8 cellular contexts compared by ENCODE assay signal in the genomic region with DNA sequence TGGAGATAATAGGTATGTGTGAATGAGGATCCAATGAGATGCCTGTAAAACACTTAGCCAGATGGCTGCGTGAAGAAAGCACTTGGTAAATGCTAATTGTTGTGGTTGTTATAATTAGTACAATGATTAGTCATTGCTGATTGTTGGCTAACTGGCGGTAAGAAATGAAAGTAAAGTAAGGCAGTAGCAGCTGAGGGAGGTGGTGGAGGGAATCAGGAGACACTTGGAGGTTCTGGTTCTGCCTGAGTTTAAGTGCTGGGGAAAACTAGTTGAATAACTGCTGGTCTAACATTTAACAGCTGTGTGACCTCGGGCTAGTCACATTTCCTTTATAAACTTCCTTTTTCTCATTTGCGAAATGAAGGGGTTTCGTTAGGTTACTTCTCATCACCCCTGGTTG. TPM values are rescaled to one million over a fixed set of nuclear protein-coding genes. Genes with fewer than 3 reads are reported as not detected.
DNase-seq lines count a peak whose midpoint lies in the region; ATAC-seq and TF ChIP-seq lines count a peak whose summit lies in the region.

No MANE protein-coding gene starts in this region.

- no peaks in the 10 kb centered on the region for H3K27me3 Mint-ChIP-seq in activated CD4-positive, alpha-beta memory T cell treated with anti-CD3 and anti-CD28 coated beads, Interleukin-2, amount 10 ng/mL, durations not matched to agents 7 days and 5 days
- peaks cover 2% of the 10 kb centered on the region for H3K27me3 Mint-ChIP-seq in glutamatergic neuron (ENCODE audit: unreplicated experiment)

- ATAC-seq in GM21381 (IDR thresholded peaks at IDR 0.05; ENCODE audit: unreplicated experiment): peak; percentile 84
- peak; percentile 70 for ATAC-seq in HG03521 (IDR thresholded peaks at IDR 0.05; ENCODE audit: unreplicated experiment)

- CTCF ChIA-PET in activated CD4-positive, alpha-beta memory T cell treated with anti-CD3 and anti-CD28 coated beads, Interleukin-2, amount 10 ng/mL, durations not matched to agents 7 days and 5 days (lab: Charles Lee): interaction anchor here (0.9 to 2.0 kb wide), 3 partner anchors 9 to 147 kb away, joined by 3 to 6 read pairs (median 3); no protein-coding TSS in a partner anchor

- H3K4me1 Mint-ChIP-seq in activated CD4-positive, alpha-beta memory T cell treated with anti-CD3 and anti-CD28 coated beads, Interleukin-2, amount 10 ng/mL, durations not matched to agents 7 days and 5 days: peaks cover 47% of the 10 kb centered on the region
- H3K4me1 Mint-ChIP-seq in glutamatergic neuron (ENCODE audit: low read depth, unreplicated experiment): no peaks in the 10 kb centered on the region

- H3K9me3 Mint-ChIP-seq in activated CD4-positive, alpha-beta memory T cell treated with anti-CD3 and anti-CD28 coated beads, Interleukin-2, amount 10 ng/mL, durations not matched to agents 7 days and 5 days: peaks cover 2% of the 10 kb centered on the region
- H3K9me3 Mint-ChIP-seq in glutamatergic neuron (ENCODE audit: unreplicated experiment): no peaks in the 10 kb centered on the region

- no peak overlapping the region for H3K4me3 Mint-ChIP-seq in activated CD4-positive, alpha-beta memory T cell treated with anti-CD3 and anti-CD28 coated beads, Interleukin-2, amount 10 ng/mL, durations not matched to agents 7 days and 5 days
- no peak overlapping the region for H3K4me3 Mint-ChIP-seq in glutamatergic neuron (ENCODE audit: unreplicated experiment)

- TF ChIP-seq CTCF in GM12864 (IDR thresholded peaks at IDR 0.05; ENCODE audit: low read depth, low read length, missing control alignments) (no peak), glutamatergic neuron (IDR thresholded peaks at IDR 0.05; ENCODE audit: partially characterized antibody, unreplicated experiment) (no peak)

- H3K27ac Mint-ChIP-seq in activated CD4-positive, alpha-beta memory T cell treated with anti-CD3 and anti-CD28 coated beads, Interleukin-2, amount 10 ng/mL, durations not matched to agents 7 days and 5 days: no peak overlapping the region
- no peak overlapping the region for H3K27ac Mint-ChIP-seq in glutamatergic neuron (ENCODE audit: unreplicated experiment)

- peaks cover 45% of the 10 kb centered on the region for H3K36me3 Mint-ChIP-seq in activated CD4-positive, alpha-beta memory T cell treated with anti-CD3 and anti-CD28 coated beads, Interleukin-2, amount 10 ng/mL, durations not matched to agents 7 days and 5 days (ENCODE audit: low read depth)
- H3K36me3 Mint-ChIP-seq in glutamatergic neuron (ENCODE audit: unreplicated experiment): no peaks in the 10 kb centered on the region

- no peak overlapping the region for H3K4me3 ChIP-seq in GM12864 (ENCODE audit: low read depth, low read length)

- DNase-seq in GM12864 (ENCODE audit: low read depth): peak; percentile 26
- DNase-seq in dermis blood vessel endothelial cell: peak; percentile 7
- DNase-seq in activated CD4-positive, alpha-beta memory T cell treated with anti-CD3 and anti-CD28 coated beads, Interleukin-2, amount 10 ng/mL, durations not matched to agents 7 days and 5 days: no peak
- DNase-seq in EL: no peak
- DNase-seq in RKO (ENCODE audit: low spot score): no peak
- DNase-seq in glutamatergic neuron: no peak

- POLR2A ChIA-PET in activated CD4-positive, alpha-beta memory T cell treated with anti-CD3 and anti-CD28 coated beads, Interleukin-2, amount 10 ng/mL, durations not matched to agents 7 days and 5 days (lab: Charles Lee): no interaction called here

RNA-seq across cellular contexts. Expression of a gene that starts 30.9 kb away (rescaled TPM):
- total RNA-seq in dermis blood vessel endothelial cell (9.4 and 22.0 TPM in 2 replicates), glutamatergic neuron (ENCODE audit: unreplicated experiment) (0.37 TPM)
- total RNA-seq in activated CD4-positive, alpha-beta memory T cell treated with anti-CD3 and anti-CD28 coated beads, Interleukin-2, amount 10 ng/mL, durations not matched to agents 7 days and 5 days: 100 to 1,000 TPM; 128 TPM

Comparison
In these comparisons a context has a peak if more than half of its experiments do, and no peak if none do; other contexts are left out.
1. DNase-seq: peak in GM12864 (single experiment) and dermis blood vessel endothelial cell (single experiment); none in activated CD4-positive, alpha-beta memory T cell treated with anti-CD3 and anti-CD28 coated beads, Interleukin-2, amount 10 ng/mL, durations not matched to agents 7 days and 5 days (single experiment), EL (single experiment), RKO (single experiment) and glutamatergic neuron (single experiment).